18 cellular contexts compared by ENCODE assay signal in genomic region chr1:54246097-54246721, GRCh38. TPM values are rescaled to one million over a fixed set of nuclear protein-coding genes. Genes with fewer than 3 reads are reported as not detected.
DNase-seq lines count a peak whose midpoint lies in the region; ATAC-seq, FAIRE-seq and TF ChIP-seq lines count a peak whose summit lies in the region.
"Had no signal": no experiment of that assay in that cellular context is flagged by ENCODE, and none has a peak within 500 bp of the region (broad histone marks: within the 10 kb centered on the region; RNA-seq: fewer than 3 reads in every experiment).

No MANE protein-coding gene starts in this region.

- intact Hi-C loops in left cardiac atrium (cut with DNase I) = no loop called here

- DNase-seq in DMS 273 (lab: John Stamatoyannopoulos, UW; ENCODE audit: unreplicated experiment) (peak; percentile 47), DMS 273 treated with DMSO at 0.1 percent for 48 hours (lab: John Stamatoyannopoulos, UW) (no peak), D721Med (ENCODE audit: insufficient read length, low spot score) (peak; percentile 72), SK-N-DZ (ENCODE audit: low spot score) (peak; percentile 21), left cardiac atrium (no peak), HUDEP-2 (lab: John Stamatoyannopoulos, UW; ENCODE audit: unreplicated experiment in 76 of 76) (no peak)
- DNase-seq: activated CD4-positive, alpha-beta T cell treated with anti-CD3 and anti-CD28 coated beads, Interleukin-2, amount 50 U/mL, for 4 hours; EL; midbrain; naive thymus-derived CD8-positive, alpha-beta T cell; NCI-H1092; NCI-H1694 treated with DMSO at 0.1 percent for 48 hours; retina; stimulated activated CD4-positive, alpha-beta T cell treated with anti-CD3 and anti-CD28 coated beads, Interleukin-2, amount 100 ng/mL, for 24 hours had no signal

- peak; percentile 74 for FAIRE-seq in D721Med (lab: Jason Lieb, UNC)
- FAIRE-seq: GM12891, islet of Langerhans had no signal

- ATAC-seq in left cardiac atrium (peak; percentile 29), HG03135 (IDR thresholded peaks at IDR 0.05; ENCODE audit: unreplicated experiment) (no peak), GM21529 (IDR thresholded peaks at IDR 0.05; ENCODE audit: unreplicated experiment) (no peak)
- ATAC-seq: naive thymus-derived CD8-positive, alpha-beta T cell had no signal

- no peak for TF ChIP-seq CTCF in D721Med (IDR thresholded peaks at IDR 0.05; ENCODE audit: insufficient read depth, missing control alignments)

RNA-seq across cellular contexts. Expression of gene MRPL37, which starts 46.2 kb away (rescaled TPM):
- 90.9 and 96.7 TPM in 2 replicates for polyA plus RNA-seq in SK-N-DZ (2014; cell fraction: cytosol; rRNA removed)
- polyA plus RNA-seq in SK-N-DZ (2014; cell fraction: nucleus; rRNA removed) = 51.6 and 56.6 TPM in 2 replicates
- 10 to 100 TPM; 54.7 to 64.2 TPM for total RNA-seq in left cardiac atrium

RNA-seq across cellular contexts. Expression of gene CYB5RL, which starts 46.4 kb away (rescaled TPM):
- polyA plus RNA-seq in SK-N-DZ (2014; cell fraction: cytosol; rRNA removed) = 12.1 and 18.6 TPM in 2 replicates
- polyA plus RNA-seq in SK-N-DZ (2014; cell fraction: nucleus; rRNA removed) = 11.0 and 14.0 TPM in 2 replicates
- 1 to 10 TPM; 4.4 to 7.2 TPM for total RNA-seq in left cardiac atrium

Comparison
In these comparisons a context has a peak if more than half of its experiments do, and no peak if none do; other contexts are left out.
1. DNase-seq: peak in DMS 273 (single experiment), D721Med (single experiment) and SK-N-DZ (single experiment); none in DMS 273 treated with DMSO at 0.1 percent for 48 hours (single experiment), left cardiac atrium (single experiment) and HUDEP-2 (0 of 76).
2. ATAC-seq: peak in left cardiac atrium (2 of 2); none in HG03135 (single experiment) and GM21529 (single experiment).